In genomic region chr5:156758012-156758791, GRCh38 we compare ENCODE assay signal across 23 cellular contexts.
"Had no signal": no experiment of that assay in that cellular context is flagged by ENCODE, and none has a peak within 500 bp of the region (broad histone marks: within the 10 kb centered on the region; RNA-seq: fewer than 3 reads in every experiment).

No MANE protein-coding gene starts in this region.

- H3K36me3 Mint-ChIP-seq: IgD-negative memory B cell had no signal

- H3K9me3 Mint-ChIP-seq: activated B cell treated with CpG ODN at 0.5 μM for 24 hours, IgD-negative memory B cell had no signal

- H3K4me1 ChIP-seq: adrenal gland, breast epithelium had no signal

- DNase-seq: activated B cell treated with CpG ODN at 0.5 μM for 24 hours; activated CD4-positive, alpha-beta T cell treated with anti-CD3 and anti-CD28 coated beads, Interleukin-2, amount 50 U/mL, for 1 hour; activated CD8-positive, alpha-beta memory T cell treated with anti-CD3 and anti-CD28 coated beads, Interleukin-2, amount 50 U/mL, for 4 hours; activated CD8-positive, alpha-beta T cell treated with anti-CD3 and anti-CD28 coated beads for 36 hours; activated naive CD4-positive, alpha-beta T cell treated with anti-CD3 and anti-CD28 coated beads, Interleukin-2, amount 50 U/mL, for 16 hours; activated naive CD8-positive, alpha-beta T cell treated with anti-CD3 and anti-CD28 coated beads, Interleukin-2, amount 10 ng/mL, durations not matched to agents 7 days and 5 days; adrenal gland; aorta; central memory CD4-positive, alpha-beta T cell; KG1; MG63; NCI-H1105; NCI-H1436; NCI-H1694 treated with DMSO at 0.1 percent for 48 hours; NCI-H2029 treated with DMSO at 0.1 percent for 48 hours; NCI-H446; NCI-H524; PC-3; SIG-M5; T-helper 17 cell; T1000 had no signal

- H3K27me3 ChIP-seq: adrenal gland, breast epithelium, MG63 had no signal

- H3K9me3 ChIP-seq: adrenal gland, breast epithelium, MG63 had no signal

- ATAC-seq: activated CD8-positive, alpha-beta T cell treated with anti-CD3 and anti-CD28 coated beads for 36 hours; PC-3; T-helper 17 cell had no signal

- H3K4me3 Mint-ChIP-seq: activated B cell treated with CpG ODN at 0.5 μM for 24 hours; activated CD8-positive, alpha-beta T cell treated with anti-CD3 and anti-CD28 coated beads for 36 hours; activated naive CD8-positive, alpha-beta T cell treated with anti-CD3 and anti-CD28 coated beads, Interleukin-2, amount 10 ng/mL, durations not matched to agents 7 days and 5 days; IgD-negative memory B cell; T-helper 17 cell had no signal

- H3K36me3 ChIP-seq: adrenal gland, breast epithelium, MG63 had no signal

- H3K27ac ChIP-seq: adrenal gland, breast epithelium had no signal

- H3K27ac Mint-ChIP-seq: activated B cell treated with CpG ODN at 0.5 μM for 24 hours; activated CD8-positive, alpha-beta T cell treated with anti-CD3 and anti-CD28 coated beads for 36 hours; activated naive CD8-positive, alpha-beta T cell treated with anti-CD3 and anti-CD28 coated beads, Interleukin-2, amount 10 ng/mL, durations not matched to agents 7 days and 5 days; IgD-negative memory B cell; T-helper 17 cell had no signal

- H3K27me3 Mint-ChIP-seq: activated naive CD8-positive, alpha-beta T cell treated with anti-CD3 and anti-CD28 coated beads, Interleukin-2, amount 10 ng/mL, durations not matched to agents 7 days and 5 days; IgD-negative memory B cell had no signal

- H3K4me3 ChIP-seq: adrenal gland, breast epithelium, MG63 had no signal
